In genomic region chr9:123568691-123569342, GRCh38 we compare ENCODE assay signal across 11 cellular contexts.
DNase-seq lines count a peak whose midpoint lies in the region; ATAC-seq and TF ChIP-seq lines count a peak whose summit lies in the region.
"Had no signal": no experiment of that assay in that cellular context is flagged by ENCODE, and none has a peak within 500 bp of the region (broad histone marks: within the 10 kb centered on the region; RNA-seq: fewer than 3 reads in every experiment).

No MANE protein-coding gene starts in this region.

- POLR2A ChIA-PET in BJ (lab: Charles Lee), result no interaction called here

- no peaks in the 10 kb centered on the region for H3K79me2 ChIP-seq in osteoblast (ENCODE audit: insufficient read depth, low read length)

- H3K27ac ChIP-seq in esophagus muscularis mucosa (replicated peaks in 1 of 4) (peak overlapping the region in 3 of 4 donors; percentile 4 to 29 (median 6)), osteoblast (ENCODE audit: low read depth, low read length) (no peak overlapping the region), transverse colon (no peak overlapping the region)

- 34% methylated on average over 12 of the region's 12 CpGs for WGBS in esophagus muscularis mucosa
- WGBS in transverse colon (ENCODE audit: low coverage in 1 of 2), 2 donors, result 40 to 44% methylated on average over 9 to 12 of the region's 12 CpGs

- H3K27me3 ChIP-seq in BJ (ENCODE audit: control insufficient read depth, insufficient read depth, low read length), result no peaks in the 10 kb centered on the region
- no peaks in the 10 kb centered on the region for H3K27me3 ChIP-seq in esophagus muscularis mucosa
- no peaks in the 10 kb centered on the region for H3K27me3 ChIP-seq in osteoblast (ENCODE audit: insufficient read depth, low read length)
- no peaks in the 10 kb centered on the region for H3K27me3 ChIP-seq in transverse colon

- intact Hi-C loops in esophagus muscularis mucosa (cut with DNase I), result no loop called here
- intact Hi-C loops in transverse colon (cut with DNase I; ENCODE audit: low total_unique reads), result no loop called here

- peaks cover 10 to 19% (median 17%) of the 10 kb centered on the region in 4 donors for H3K4me1 ChIP-seq in esophagus muscularis mucosa
- no peaks in the 10 kb centered on the region for H3K4me1 ChIP-seq in osteoblast (ENCODE audit: insufficient read depth, low read length)
- peaks cover 0 to 15% (median 5%) of the 10 kb centered on the region in 4 donors for H3K4me1 ChIP-seq in transverse colon

- CTCF ChIA-PET in BJ (lab: Yijun Ruan, JAX), result interaction anchor here (0.7 to 0.9 kb wide), 2 partner anchors 11 to 92 kb away, joined by 3 to 4 read pairs; no protein-coding TSS in a partner anchor

- ATAC-seq in HG03521 (IDR thresholded peaks at IDR 0.05; ENCODE audit: unreplicated experiment), result no peak
- ATAC-seq: effector memory CD8-positive, alpha-beta T cell had no signal

- no peak overlapping the region for H3K4me3 ChIP-seq in BJ (ENCODE audit: low read depth, low read length)
- no peak overlapping the region for H3K4me3 ChIP-seq in esophagus muscularis mucosa
- peak overlapping the region; percentile 40 for H3K4me3 ChIP-seq in osteoblast (ENCODE audit: insufficient read depth, low read length)
- H3K4me3 ChIP-seq in transverse colon, result no peak overlapping the region

- no peak for TF ChIP-seq CTCF in BJ (IDR thresholded peaks at IDR 0.05; ENCODE audit: insufficient read depth, low read depth, low read length)
- TF ChIP-seq CTCF in esophagus muscularis mucosa (IDR thresholded peaks at IDR 0.05), result no peak
- no peak for TF ChIP-seq CTCF in osteoblast (IDR thresholded peaks at IDR 0.05; ENCODE audit: extremely low read depth, low read depth, low read length)
- TF ChIP-seq CTCF in transverse colon (IDR thresholded peaks at IDR 0.05), result no peak

- peak overlapping the region; percentile 12 for H2AFZ ChIP-seq in osteoblast (ENCODE audit: low read length)

- in situ Hi-C loops in transverse colon (cut with MboI; ENCODE audit: low pct_ligation_motif_present in 1 of 4, low pct_unique_long_range_greater_than_20kb in 1 of 4, low sequenced_read_pairs in 3 of 4), result no loop called here

- TF ChIP-seq EP300 in esophagus muscularis mucosa (IDR thresholded peaks at IDR 0.05) (no peak), transverse colon (IDR thresholded peaks at IDR 0.05; ENCODE audit: low read depth) (no peak)

- TF ChIP-seq POLR2A in esophagus muscularis mucosa (IDR thresholded peaks at IDR 0.05; ENCODE audit: low read depth), result no peak
- no peak for TF ChIP-seq POLR2A in transverse colon (IDR thresholded peaks at IDR 0.05)

- DNase-seq in BJ (ENCODE audit: low read depth) (peak; percentile 74), NCI-H2171 (lab: John Stamatoyannopoulos, UW) (peak; percentile 84), esophagus muscularis mucosa (ENCODE audit: extremely low spot score) (no peak), osteoblast (ENCODE audit: insufficient read length, low spot score, missing footprints) (no peak), NCI-H1048 (lab: John Stamatoyannopoulos, UW) (no peak), transverse colon (no peak)
- DNase-seq in stimulated activated CD8-positive, alpha-beta memory T cell treated with anti-CD3 and anti-CD28 coated beads, Interleukin-4, amount 100 ng/mL, for 48 hours, result no peak
- DNase-seq: activated B cell treated with CpG ODN at 0.5 μM for 24 hours; effector memory CD8-positive, alpha-beta T cell; kidney glomerular epithelial cell had no signal

- H3K9me3 ChIP-seq in esophagus muscularis mucosa (no peaks in the 10 kb centered on the region), osteoblast (ENCODE audit: low read depth, low read length) (no peaks in the 10 kb centered on the region), transverse colon (no peaks in the 10 kb centered on the region)

- H3K36me3 ChIP-seq in BJ (ENCODE audit: control insufficient read depth, insufficient read depth, low read length) (no peaks in the 10 kb centered on the region), esophagus muscularis mucosa (no peaks in the 10 kb centered on the region), osteoblast (ENCODE audit: insufficient read depth, low read length) (no peaks in the 10 kb centered on the region), transverse colon (no peaks in the 10 kb centered on the region)

- H4K20me1 ChIP-seq in osteoblast (ENCODE audit: insufficient read depth, low read length), result no peaks in the 10 kb centered on the region

- H3K4me2 ChIP-seq in osteoblast (ENCODE audit: insufficient read depth, low read length), result peak overlapping the region; percentile 53

Comparison
In these comparisons a context has a peak if more than half of its experiments do, and no peak if none do; other contexts are left out.
1. DNase-seq: peak in BJ (single experiment) and NCI-H2171 (single experiment); none in esophagus muscularis mucosa (single experiment), osteoblast (single experiment), stimulated activated CD8-positive, alpha-beta memory T cell treated with anti-CD3 and anti-CD28 coated beads, Interleukin-4, amount 100 ng/mL, for 48 hours (single experiment), NCI-H1048 (single experiment) and transverse colon (single experiment).
2. H3K27ac ChIP-seq: peak in esophagus muscularis mucosa (3 of 4); none in osteoblast (single experiment) and transverse colon (0 of 4).